ENCODE assay signal across 15 cellular contexts in genomic region chr14:30988509-30988908, GRCh38. TPM values are rescaled to one million over a fixed set of nuclear protein-coding genes. Genes with fewer than 3 reads are reported as not detected.
A peak's percentile ranks its signal among the peaks of the same experiment; 100 is the strongest.
DNase-seq lines count a peak whose midpoint lies in the region; ATAC-seq and TF ChIP-seq lines count a peak whose summit lies in the region.
"Had no signal": no experiment of that assay in that cellular context is flagged by ENCODE, and none has a peak within 500 bp of the region (broad histone marks: within the 10 kb centered on the region; RNA-seq: fewer than 3 reads in every experiment).

No MANE protein-coding gene starts in this region.

- no peak for TF ChIP-seq POLR2A in IMR-90 (IDR thresholded peaks at IDR 0.05; ENCODE audit: low read depth, low read length)

- H3K56ac ChIP-seq in IMR-90 (ENCODE audit: extremely low read depth, insufficient read depth, low read length), result no peak overlapping the region

- H3K4me1 Mint-ChIP-seq in chondrocyte (ENCODE audit: low read depth), result peaks cover 49% of the 10 kb centered on the region
- peaks cover 17% of the 10 kb centered on the region for H3K4me1 Mint-ChIP-seq in mesothelial cell of epicardium
- peaks cover 32% of the 10 kb centered on the region for H3K4me1 Mint-ChIP-seq in activated T-cell treated with anti-CD3 and anti-CD28 coated beads, Interleukin-2, amount 50 U/mL, for 72 hours (ENCODE audit: low read depth)

- H2BK120ac ChIP-seq in IMR-90 (ENCODE audit: low read depth, low read length), result no peak overlapping the region

- in situ Hi-C loops in IMR-90 (cut with MboI; ENCODE audit: low sequenced_read_pairs), result loop anchor here (25.0 kb wide), 1 partner anchor 374 kb away; no protein-coding TSS in a partner anchor

- no peak overlapping the region for H2AK9ac ChIP-seq in IMR-90 (replicated peaks; ENCODE audit: low read depth, low read length, poor library complexity)

- no peak overlapping the region for H3K4me3 Mint-ChIP-seq in chondrocyte (ENCODE audit: unreplicated experiment)
- no peak overlapping the region for H3K4me3 Mint-ChIP-seq in mesothelial cell of epicardium
- H3K4me3 Mint-ChIP-seq in activated T-cell treated with anti-CD3 and anti-CD28 coated beads, Interleukin-2, amount 50 U/mL, for 72 hours, result no peak overlapping the region
- H3K4me3 Mint-ChIP-seq: activated CD8-positive, alpha-beta T cell treated with anti-CD3 and anti-CD28 coated beads, Interleukin-2, amount 10 ng/mL, durations not matched to agents 7 days and 5 days had no signal

- H3K4me1 ChIP-seq in IMR-90 (ENCODE audit: control insufficient read depth, insufficient read depth, low read length) (peaks cover 7% of the 10 kb centered on the region), left ventricle myocardium inferior (peaks cover 46% of the 10 kb centered on the region)

- no peaks in the 10 kb centered on the region for H3K9me3 ChIP-seq in IMR-90 (ENCODE audit: control insufficient read depth, insufficient read depth, low read length)
- H3K9me3 ChIP-seq in left ventricle myocardium inferior (replicated peaks), result no peaks in the 10 kb centered on the region
- H3K9me3 ChIP-seq: Peyer's patch had no signal

- H3K9ac ChIP-seq in IMR-90 (ENCODE audit: low read depth, low read length), result no peak overlapping the region

- H2AK5ac ChIP-seq in IMR-90 (ENCODE audit: low read depth, low read length), result no peak overlapping the region

- H3K4me3 ChIP-seq in AG04449 (ENCODE audit: low read depth, low read length), result no peak overlapping the region
- no peak overlapping the region for H3K4me3 ChIP-seq in IMR-90 (ENCODE audit: insufficient read depth, low read depth, low read length)
- H3K4me3 ChIP-seq in left ventricle myocardium inferior, result no peak overlapping the region
- H3K4me3 ChIP-seq: Peyer's patch had no signal

- no peak overlapping the region for H3K4ac ChIP-seq in IMR-90 (ENCODE audit: low read depth, low read length)

- ATAC-seq in IMR-90 (ENCODE audit: low read depth) (peak; percentile 54), GM18907 (IDR thresholded peaks at IDR 0.05; ENCODE audit: unreplicated experiment) (no peak)
- ATAC-seq in activated T-cell treated with anti-CD3 and anti-CD28 coated beads, Interleukin-2, amount 50 U/mL, for 72 hours (replicated peaks in 1 of 2), result no peak
- ATAC-seq: activated CD8-positive, alpha-beta T cell treated with anti-CD3 and anti-CD28 coated beads, Interleukin-2, amount 10 ng/mL, durations not matched to agents 7 days and 5 days had no signal

- no peak overlapping the region for H3K14ac ChIP-seq in IMR-90 (replicated peaks; ENCODE audit: low read depth, low read length)

- DNase-seq in AG04449 (ENCODE audit: low read depth, low spot score), result peak; percentile 9
- peak; percentile 61 for DNase-seq in IMR-90
- no peak for DNase-seq in chondrocyte (ENCODE audit: low spot score)
- no peak for DNase-seq in mesothelial cell of epicardium (ENCODE audit: low spot score in 2 of 2, unreplicated experiment in 2 of 2)
- DNase-seq in left ventricle myocardium inferior, result no peak
- DNase-seq in activated T-cell treated with anti-CD3 and anti-CD28 coated beads, Interleukin-2, amount 50 U/mL, for 48 hours, result no peak
- DNase-seq in activated T-cell treated with anti-CD3 and anti-CD28 coated beads, Interleukin-2, amount 50 U/mL, for 72 hours, result no peak
- DNase-seq: activated CD8-positive, alpha-beta T cell treated with anti-CD3 and anti-CD28 coated beads, Interleukin-2, amount 10 ng/mL, durations not matched to agents 7 days and 5 days; anterior cingulate cortex; effector CD4-positive, alpha-beta T cell; NCI-H774; occipital lobe; Peyer's patch had no signal

- CTCF ChIA-PET in AG04449 (lab: Yijun Ruan, JAX), result interaction anchor here (0.8 to 2.7 kb wide), 3 partner anchors 10 to 14 kb away, joined by 3 to 12 read pairs (median 3); no protein-coding TSS in a partner anchor
- CTCF ChIA-PET in IMR-90 (lab: Yijun Ruan, JAX), result no interaction called here

- intact Hi-C loops in IMR-90 (cut with micrococcal nuclease), result loop anchor here (10.0 kb wide), 1 partner anchor 216 kb away; the partner anchor contains the start of gene HECTD1
- intact Hi-C loops in left ventricle myocardium inferior (cut with micrococcal nuclease), result no loop called here

- H3K27ac ChIP-seq in IMR-90 (ENCODE audit: insufficient read depth, low read length), result no peak overlapping the region
- no peak overlapping the region for H3K27ac ChIP-seq in left ventricle myocardium inferior (replicated peaks)

- H4K91ac ChIP-seq in IMR-90 (ENCODE audit: insufficient read depth, low read depth, low read length), result no peak overlapping the region

- H3K23ac ChIP-seq in IMR-90 (ENCODE audit: low read depth, low read length), result no peak overlapping the region

- TF ChIP-seq CTCF in AG04449 (IDR thresholded peaks at IDR 0.05; ENCODE audit: insufficient read depth, low read length, missing control alignments) (no peak), IMR-90 (conservative IDR thresholded peaks at IDR 0.05; ENCODE audit: low read depth, low read length) (no peak), chondrocyte (IDR thresholded peaks at IDR 0.05) (no peak), mesothelial cell of epicardium (IDR thresholded peaks at IDR 0.05; ENCODE audit: unreplicated experiment) (no peak), left ventricle myocardium inferior (IDR thresholded peaks at IDR 0.05; ENCODE audit: borderline replicate concordance) (no peak)

- H3K27me3 ChIP-seq in IMR-90 (ENCODE audit: control insufficient read depth, insufficient read depth, low read length) (no peaks in the 10 kb centered on the region), left ventricle myocardium inferior (ENCODE audit: low read depth) (no peaks in the 10 kb centered on the region)
- H3K27me3 ChIP-seq: Peyer's patch had no signal

- POLR2A ChIA-PET in AG04449 (lab: Yijun Ruan, JAX), result no interaction called here
- POLR2A ChIA-PET in IMR-90 (lab: Charles Lee; ENCODE audit: unreplicated experiment), result no interaction called here

- no peak for TF ChIP-seq RAD21 in IMR-90 (IDR thresholded peaks at IDR 0.05; ENCODE audit: low read length)

- H4K8ac ChIP-seq in IMR-90 (ENCODE audit: low read depth in 2 of 2, low read length in 2 of 2), result no peak overlapping the region

- peak overlapping the region; percentile 27; the same call in 1 of the 2 replicates for H3K4me2 ChIP-seq in IMR-90 (ENCODE audit: low read depth, low read length)

- H3K18ac ChIP-seq in IMR-90 (ENCODE audit: low read depth, low read length), result no peak overlapping the region

- no peak overlapping the region for H4K5ac ChIP-seq in IMR-90 (ENCODE audit: low read depth, low read length)

- H4K20me1 ChIP-seq in IMR-90 (ENCODE audit: insufficient read depth, low read length), result peaks cover 66% of the 10 kb centered on the region

- dilution Hi-C loops in IMR-90 (cut with HindIII; ENCODE audit: low sequenced_read_pairs, unreplicated experiment), result no loop called here

- H3K27me3 Mint-ChIP-seq in chondrocyte (ENCODE audit: low read depth) (no peaks in the 10 kb centered on the region), mesothelial cell of epicardium (ENCODE audit: low read depth) (no peaks in the 10 kb centered on the region)
- H3K27me3 Mint-ChIP-seq in activated T-cell treated with anti-CD3 and anti-CD28 coated beads, Interleukin-2, amount 50 U/mL, for 72 hours (ENCODE audit: low read depth), result no peaks in the 10 kb centered on the region

- no peak overlapping the region for H2BK15ac ChIP-seq in IMR-90 (ENCODE audit: low read depth, low read length)

- peaks cover 11% of the 10 kb centered on the region for H3K9me1 ChIP-seq in IMR-90 (ENCODE audit: insufficient read depth, low read length)

- peak overlapping the region; percentile 22 for H2BK5ac ChIP-seq in IMR-90 (ENCODE audit: low read depth, low read length, poor library complexity, severe bottlenecking)

- H3K79me1 ChIP-seq in IMR-90 (ENCODE audit: low read depth in 1 of 2, low read length in 2 of 2), result peaks cover 5 to 58% of the 10 kb centered on the region in 2 experiments; a peak in 3 of 4 replicates

- peak overlapping the region; percentile 37 for H3K27ac Mint-ChIP-seq in chondrocyte (ENCODE audit: unreplicated experiment)
- peak overlapping the region; percentile 64 for H3K27ac Mint-ChIP-seq in mesothelial cell of epicardium
- no peak overlapping the region for H3K27ac Mint-ChIP-seq in activated T-cell treated with anti-CD3 and anti-CD28 coated beads, Interleukin-2, amount 50 U/mL, for 72 hours
- H3K27ac Mint-ChIP-seq: activated CD8-positive, alpha-beta T cell treated with anti-CD3 and anti-CD28 coated beads, Interleukin-2, amount 10 ng/mL, durations not matched to agents 7 days and 5 days; activated T-helper 2 cell treated with anti-CD3 and anti-CD28 coated beads, Interferon-gamma antibody, Interleukin-2, Interleukin-4, amounts not matched to agents 10 μg/mL and 5 μg/mL and 100 μg/mL, durations not matched to agents 14 hours and 24 hours and 36 hours had no signal

- H3K9me3 Mint-ChIP-seq in chondrocyte (ENCODE audit: low read depth) (no peaks in the 10 kb centered on the region), mesothelial cell of epicardium (no peaks in the 10 kb centered on the region)
- no peaks in the 10 kb centered on the region for H3K9me3 Mint-ChIP-seq in activated T-cell treated with anti-CD3 and anti-CD28 coated beads, Interleukin-2, amount 50 U/mL, for 72 hours
- H3K9me3 Mint-ChIP-seq: activated T-helper 2 cell treated with anti-CD3 and anti-CD28 coated beads, Interferon-gamma antibody, Interleukin-2, Interleukin-4, amounts not matched to agents 10 μg/mL and 5 μg/mL and 100 μg/mL, durations not matched to agents 14 hours and 24 hours and 36 hours had no signal

- H3K36me3 Mint-ChIP-seq in chondrocyte (ENCODE audit: low read depth), result no peaks in the 10 kb centered on the region
- H3K36me3 Mint-ChIP-seq in mesothelial cell of epicardium, result peaks cover 2% of the 10 kb centered on the region
- peaks cover 0 to 2% of the 10 kb centered on the region in 2 donors for H3K36me3 Mint-ChIP-seq in activated T-cell treated with anti-CD3 and anti-CD28 coated beads, Interleukin-2, amount 50 U/mL, for 72 hours (ENCODE audit: insufficient read depth in 2 of 2)

- H2AFZ ChIP-seq in IMR-90 (replicated peaks; ENCODE audit: low read length, poor library complexity), result no peak overlapping the region

- H2BK20ac ChIP-seq in IMR-90 (ENCODE audit: low read depth, low read length), result no peak overlapping the region

- BruUV-seq in IMR-90 (replicated peaks; lab: Mats Ljungman, UMichigan), result no TSS peak

- no peaks in the 10 kb centered on the region for H3K36me3 ChIP-seq in IMR-90 (ENCODE audit: control insufficient read depth, insufficient read depth, low read length)
- no peaks in the 10 kb centered on the region for H3K36me3 ChIP-seq in left ventricle myocardium inferior
- H3K36me3 ChIP-seq: Peyer's patch had no signal

RNA-seq across cellular contexts. Expression of gene AP4S1, which starts 36.9 kb away (rescaled TPM):
- 4.5 and 5.8 TPM in 2 replicates for total RNA-seq in IMR-90 (2012; rRNA removed)
- 2.5 and 2.7 TPM in 2 replicates for polyA plus RNA-seq in IMR-90 (2012; rRNA removed)
- polyA plus RNA-seq in IMR-90 (2012; cell fraction: cytosol; rRNA removed), result 0.98 and 1.5 TPM in 2 replicates
- 1.9 and 4.1 TPM in 2 replicates for polyA plus RNA-seq in IMR-90 (2012; cell fraction: nucleus; rRNA removed; ENCODE audit: low replicate concordance)
- 4.4 to 8.5 TPM (median 5.3 TPM) in 3 replicates for total RNA-seq in chondrocyte
- 9.3 to 11.6 TPM (median 10.4 TPM) in 3 replicates for total RNA-seq in mesothelial cell of epicardium
- 8.1 TPM for total RNA-seq in left ventricle myocardium inferior
- total RNA-seq in activated T-cell treated with anti-CD3 and anti-CD28 coated beads, Interleukin-2, amount 50 U/mL, for 72 hours, result 1 to 10 TPM; 6.3 to 8.6 TPM

RNA-seq across cellular contexts. Expression of gene STRN3, which starts 37.7 kb away (rescaled TPM):
- total RNA-seq in IMR-90 (2012; rRNA removed) (66.9 and 78.7 TPM in 2 replicates), chondrocyte (39.5 to 46.5 TPM (median 41.5 TPM) in 3 replicates), mesothelial cell of epicardium (58.1 to 60.6 TPM (median 59.9 TPM) in 3 replicates), left ventricle myocardium inferior (48.7 TPM)
- polyA plus RNA-seq in IMR-90 (2012; rRNA removed), result 8.3 and 10.8 TPM in 2 replicates
- 1.9 and 2.4 TPM in 2 replicates for polyA plus RNA-seq in IMR-90 (2012; cell fraction: cytosol; rRNA removed)
- 3.3 and 21.0 TPM in 2 replicates for polyA plus RNA-seq in IMR-90 (2012; cell fraction: nucleus; rRNA removed; ENCODE audit: low replicate concordance)
- 10 to 100 TPM; 19.7 to 24.5 TPM for total RNA-seq in activated T-cell treated with anti-CD3 and anti-CD28 coated beads, Interleukin-2, amount 50 U/mL, for 72 hours

Comparison
In these comparisons a context has a peak if more than half of its experiments do, and no peak if none do; other contexts are left out.
1. DNase-seq: peak in AG04449 (single experiment) and IMR-90 (single experiment); none in chondrocyte (single experiment), mesothelial cell of epicardium (0 of 2), left ventricle myocardium inferior (single experiment), activated T-cell treated with anti-CD3 and anti-CD28 coated beads, Interleukin-2, amount 50 U/mL, for 48 hours (0 of 2) and activated T-cell treated with anti-CD3 and anti-CD28 coated beads, Interleukin-2, amount 50 U/mL, for 72 hours (0 of 2).